In the genomic region with DNA sequence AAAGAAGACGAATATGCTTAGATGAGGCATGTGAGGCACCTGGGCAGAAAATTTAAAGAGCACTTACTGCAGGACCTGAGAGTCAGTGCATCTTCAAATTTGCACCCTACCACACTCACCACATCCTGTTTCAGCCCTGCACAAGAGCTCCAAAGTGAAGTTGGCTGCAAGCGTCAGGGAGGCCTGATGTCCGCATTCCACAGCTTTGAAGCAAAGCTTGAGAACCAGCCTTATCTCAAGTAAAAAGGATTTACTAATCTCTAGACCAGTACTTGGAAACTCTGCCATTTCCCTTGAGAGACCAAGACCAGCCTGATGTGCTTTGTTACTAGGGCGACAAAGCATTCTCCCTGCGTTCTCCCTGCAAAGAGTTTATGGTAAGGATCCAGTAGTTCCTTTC, we compare ENCODE assay signal across 8 cellular contexts. TPM values are rescaled to one million over a fixed set of nuclear protein-coding genes. Genes with fewer than 3 reads are reported as not detected.
DNase-seq lines count a peak whose midpoint lies in the region; ATAC-seq and TF ChIP-seq lines count a peak whose summit lies in the region.

No MANE protein-coding gene starts in this region.

- H3K79me2 ChIP-seq in MM.1S (ENCODE audit: low read length) = peaks cover 16% of the 10 kb centered on the region

- H3K9me3 ChIP-seq in CD4-positive, CD25-positive, alpha-beta regulatory T cell (ENCODE audit: control insufficient read depth in 2 of 2, low read length in 2 of 2) = no peaks in the 10 kb centered on the region
- H3K9me3 ChIP-seq in MM.1S (replicated peaks; ENCODE audit: insufficient read depth, low read length) (no peaks in the 10 kb centered on the region), adrenal gland (replicated peaks in 1 of 3) (no peaks in the 10 kb centered on the region)

- H3K27ac Mint-ChIP-seq in CD4-positive, CD25-positive, alpha-beta regulatory T cell = peak overlapping the region; percentile 85 to 98 (median 95)
- H3K27ac Mint-ChIP-seq in glutamatergic neuron (ENCODE audit: unreplicated experiment) = no peak overlapping the region

- peak overlapping the region; percentile 14; the same call in 1 of the 2 replicates for H3K9ac ChIP-seq in MM.1S (ENCODE audit: low read length)

- no peaks in the 10 kb centered on the region for H3K36me3 ChIP-seq in CD4-positive, CD25-positive, alpha-beta regulatory T cell (ENCODE audit: control insufficient read depth, insufficient read depth, low read length)
- H3K36me3 ChIP-seq in MM.1S (replicated peaks; ENCODE audit: insufficient read depth, low read length) (no peaks in the 10 kb centered on the region), adrenal gland (replicated peaks in 1 of 2) (no peaks in the 10 kb centered on the region)

- peak overlapping the region; percentile 69 to 77 (median 74) for H3K4me3 Mint-ChIP-seq in CD4-positive, CD25-positive, alpha-beta regulatory T cell
- no peak overlapping the region for H3K4me3 Mint-ChIP-seq in glutamatergic neuron (ENCODE audit: unreplicated experiment)

- peaks cover 43% of the 10 kb centered on the region for H3K4me1 ChIP-seq in CD4-positive, CD25-positive, alpha-beta regulatory T cell (ENCODE audit: control insufficient read depth, insufficient read depth, low read length, poor library complexity, severe bottlenecking)
- H3K4me1 ChIP-seq in MM.1S (ENCODE audit: low read length) (peaks cover 29% of the 10 kb centered on the region), adrenal gland (replicated peaks in 1 of 2) (peaks cover 0 to 8% of the 10 kb centered on the region in 2 donors)

- ATAC-seq in CD4-positive, CD25-positive, alpha-beta regulatory T cell (ENCODE audit: low read depth in 2 of 2) = peak; percentile 27 to 33
- ATAC-seq in GM21390 (IDR thresholded peaks at IDR 0.05; ENCODE audit: unreplicated experiment) = peak; percentile 46

- peak overlapping the region; percentile 81 for H3K4me3 ChIP-seq in CD4-positive, CD25-positive, alpha-beta regulatory T cell (ENCODE audit: low read depth, low read length)
- peak overlapping the region; percentile 17; the same call in 1 of the 2 replicates for H3K4me3 ChIP-seq in MM.1S (ENCODE audit: low read length)
- no peak overlapping the region for H3K4me3 ChIP-seq in adrenal gland
- H3K4me3 ChIP-seq in retinal pigment epithelial cell (ENCODE audit: low read length) = no peak overlapping the region

- TF ChIP-seq POLR2A in adrenal gland (IDR thresholded peaks at IDR 0.05) = no peak

- H3K27me3 Mint-ChIP-seq in CD4-positive, CD25-positive, alpha-beta regulatory T cell = no peaks in the 10 kb centered on the region
- H3K27me3 Mint-ChIP-seq in glutamatergic neuron (ENCODE audit: unreplicated experiment) = no peaks in the 10 kb centered on the region

- WGBS in adrenal gland, 4 donors = 66 to 67% (median 66%) methylated on average over 5 of the region's 5 CpGs

- H3K27me3 ChIP-seq in CD4-positive, CD25-positive, alpha-beta regulatory T cell (ENCODE audit: control insufficient read depth, insufficient read depth, low read length) = no peaks in the 10 kb centered on the region
- H3K27me3 ChIP-seq in MM.1S (replicated peaks; ENCODE audit: insufficient read depth, low read length) = no peaks in the 10 kb centered on the region
- no peaks in the 10 kb centered on the region for H3K27me3 ChIP-seq in adrenal gland

- intact Hi-C loops in adrenal gland (cut with DNase I) = no loop called here

- no peaks in the 10 kb centered on the region for H4K20me1 ChIP-seq in MM.1S (ENCODE audit: insufficient read depth, low read length)

- H3K36me3 Mint-ChIP-seq in CD4-positive, CD25-positive, alpha-beta regulatory T cell = no peaks in the 10 kb centered on the region
- no peaks in the 10 kb centered on the region for H3K36me3 Mint-ChIP-seq in glutamatergic neuron (ENCODE audit: unreplicated experiment)

- H2AFZ ChIP-seq in MM.1S (ENCODE audit: low read length) = peak overlapping the region; percentile 61

- H3K4me1 Mint-ChIP-seq in CD4-positive, CD25-positive, alpha-beta regulatory T cell = peaks cover 9 to 43% (median 28%) of the 10 kb centered on the region in 4 donors
- no peaks in the 10 kb centered on the region for H3K4me1 Mint-ChIP-seq in glutamatergic neuron (ENCODE audit: low read depth, unreplicated experiment)

- H3K9me2 ChIP-seq in MM.1S (replicated peaks; ENCODE audit: insufficient read depth, low read length) = no peaks in the 10 kb centered on the region

- TF ChIP-seq CTCF in MM.1S (IDR thresholded peaks at IDR 0.05; ENCODE audit: low read length) = no peak
- no peak for TF ChIP-seq CTCF in adrenal gland (IDR thresholded peaks at IDR 0.05)
- no peak for TF ChIP-seq CTCF in retinal pigment epithelial cell (conservative IDR thresholded peaks at IDR 0.05; ENCODE audit: low read depth, low read length)
- TF ChIP-seq CTCF in glutamatergic neuron (IDR thresholded peaks at IDR 0.05; ENCODE audit: partially characterized antibody, unreplicated experiment) = no peak

- peak; percentile 20 to 90 (median 63) for DNase-seq in CD4-positive, CD25-positive, alpha-beta regulatory T cell
- DNase-seq in MM.1S (peak; percentile 93), adrenal gland (peak in 4 of 7 donors; percentile 21 to 62 (median 26)), retinal pigment epithelial cell (ENCODE audit: low read depth) (peak; percentile 75), SHP77 (lab: John Stamatoyannopoulos, UW) (no peak), retina (no peak), glutamatergic neuron (no peak)

- peaks cover 0 to 1% (median 0%) of the 10 kb centered on the region in 7 donors for H3K9me3 Mint-ChIP-seq in CD4-positive, CD25-positive, alpha-beta regulatory T cell
- H3K9me3 Mint-ChIP-seq in glutamatergic neuron (ENCODE audit: unreplicated experiment) = no peaks in the 10 kb centered on the region

- peak overlapping the region; percentile 78 for H3K27ac ChIP-seq in CD4-positive, CD25-positive, alpha-beta regulatory T cell (ENCODE audit: insufficient read depth, low read length, poor library complexity, severe bottlenecking)
- H3K27ac ChIP-seq in MM.1S (ENCODE audit: low read length) (peak overlapping the region; percentile 80), adrenal gland (peak overlapping the region in 1 of 5 donors; percentile 61)

- H3F3A ChIP-seq in MM.1S (ENCODE audit: insufficient read depth, low read length) = peaks cover 20% of the 10 kb centered on the region

- peak overlapping the region; percentile 64 for H3K4me2 ChIP-seq in MM.1S (ENCODE audit: low read depth, low read length)

RNA-seq across cellular contexts. Expression of a gene that starts 3.4 kb away (rescaled TPM):
- total RNA-seq in CD4-positive, CD25-positive, alpha-beta regulatory T cell = 46.3 TPM
- polyA plus RNA-seq in CD4-positive, CD25-positive, alpha-beta regulatory T cell = 10 to 100 TPM; 50.1 to 84.5 (median 61.6) TPM
- total RNA-seq in adrenal gland (10 to 100 TPM; 27.5 to 54.2 (median 42.6) TPM), glutamatergic neuron (ENCODE audit: unreplicated experiment) (39.9 TPM)
- polyA plus RNA-seq in adrenal gland = 100 to 1,000 TPM in 1 of 3 donors, 10 to 100 TPM in 2; 29.3 to 101 (median 38.2) TPM

RNA-seq across cellular contexts. Expression of a gene that starts 16.6 kb away (rescaled TPM):
- 10.4 TPM for total RNA-seq in CD4-positive, CD25-positive, alpha-beta regulatory T cell
- polyA plus RNA-seq in CD4-positive, CD25-positive, alpha-beta regulatory T cell = 1 to 10 TPM; 4.6 to 7.8 (median 5.8) TPM
- total RNA-seq in adrenal gland = 10 to 100 TPM in 3 of 8 donors, 1 to 10 TPM in 5; 4.2 to 17.2 (median 6.0) TPM
- 1 to 10 TPM; 2.4 to 8.2 (median 2.6) TPM for polyA plus RNA-seq in adrenal gland
- 3.6 TPM for total RNA-seq in glutamatergic neuron (ENCODE audit: unreplicated experiment)

Comparison
In these comparisons a context has a peak if more than half of its experiments do, and no peak if none do; other contexts are left out.
1. DNase-seq: peak in CD4-positive, CD25-positive, alpha-beta regulatory T cell (3 of 3), MM.1S (single experiment), adrenal gland (4 of 7) and retinal pigment epithelial cell (single experiment); none in SHP77 (0 of 2), retina (single experiment) and glutamatergic neuron (single experiment).
2. H3K4me3 ChIP-seq: peak in CD4-positive, CD25-positive, alpha-beta regulatory T cell (single experiment) and MM.1S (single experiment); none in adrenal gland (0 of 4) and retinal pigment epithelial cell (single experiment).